1 cellular context compared by ENCODE assay signal in genomic region chr2:96537066-96537733, GRCh38.
TF ChIP-seq lines count a peak whose summit lies in the region.

No MANE protein-coding gene starts in this region.

TF ChIP-seq in K562, 482 proteins besides CTCF, POLR2A, EP300 and RAD21 (continued from another document and continues in another):
- TF ChIP-seq NRF1 (conservative IDR thresholded peaks at IDR 0.05 in 1 of 2, IDR thresholded peaks at IDR 0.05 in 1 of 2) (peak; percentile 78 to 82), NCOR1 (IDR thresholded peaks at IDR 0.05) (no peak), ZNF280A (IDR thresholded peaks at IDR 0.05; ENCODE audit: low read depth, partially characterized antibody) (no peak), ZBTB11 (CRISPR knock-in tag; IDR thresholded peaks at IDR 0.05) (0 out of 6 replicates have a peak, but pooled peaks of 1 of the 3 experiments have one; percentile 38), TEAD4 (IDR thresholded peaks at IDR 0.05; ENCODE audit: low read length) (peak; percentile 11; the same call in 1 of the 2 replicates), TEAD4 (CRISPR knock-in tag; IDR thresholded peaks at IDR 0.05; ENCODE audit: borderline replicate concordance) (no peak), MAZ (CRISPR knock-in tag; conservative IDR thresholded peaks at IDR 0.05 in 1 of 2, IDR thresholded peaks at IDR 0.05 in 1 of 2) (peak in 1 of 2 experiments; percentile 3; a peak in 1 of 4 replicates), MGA (IDR thresholded peaks at IDR 0.05) (peak; percentile 61), CBFB (CRISPR knock-in tag; IDR thresholded peaks at IDR 0.05) (no peak), PYGO2 (tag; IDR thresholded peaks at IDR 0.05) (no peak), ZFPM2 (CRISPR knock-in tag; IDR thresholded peaks at IDR 0.05) (no peak), HDAC1 (IDR thresholded peaks at IDR 0.05) (peak in 1 of 2 experiments; percentile 28; a peak in 1 of 4 replicates), ZC3H4 (CRISPR knock-in tag; IDR thresholded peaks at IDR 0.05; ENCODE audit: borderline replicate concordance) (0 out of 2 replicates have a peak, but pooled peaks have one; percentile 29), RERE (CRISPR knock-in tag; IDR thresholded peaks at IDR 0.05; ENCODE audit: borderline replicate concordance) (no peak), ZBED1 (IDR thresholded peaks at IDR 0.05) (peak; percentile 84), RNF2 (IDR thresholded peaks at IDR 0.05) (no peak; the same call in 1 of the 2 replicates), ZBTB26 (CRISPR knock-in tag; IDR thresholded peaks at IDR 0.05) (no peak), ESRRA (IDR thresholded peaks at IDR 0.05; ENCODE audit: borderline replicate concordance, low read depth) (peak; percentile 79; the same call in 1 of the 2 replicates), ATF1 (CRISPR knock-in tag; IDR thresholded peaks at IDR 0.05) (no peak), ATF1 (tag; IDR thresholded peaks at IDR 0.05) (no peak)
